8 cellular contexts compared by ENCODE assay signal in genomic region chr1:224380003-224380402, GRCh38. TPM values are rescaled to one million over a fixed set of nuclear protein-coding genes. Genes with fewer than 3 reads are reported as not detected.
DNase-seq lines count a peak whose midpoint lies in the region; ATAC-seq and TF ChIP-seq lines count a peak whose summit lies in the region.

No MANE protein-coding gene starts in this region.

- CTCF ChIA-PET in PC-3 (lab: Charles Lee) = no interaction called here

- 94 to 100% methylated on average over 2 to 4 of the region's 4 CpGs for WGBS in endodermal cell (ENCODE audit: insufficient coverage in 1 of 2, insufficient read length in 1 of 2), 2 experiments

- no peak overlapping the region for H3K4me3 ChIP-seq in endodermal cell (ENCODE audit: low read length)
- H3K4me3 ChIP-seq in PC-3 (ENCODE audit: low read length) = no peak overlapping the region

- H4K20me1 ChIP-seq in PC-3 (ENCODE audit: low read length) = no peaks in the 10 kb centered on the region

- H3K27ac ChIP-seq in endodermal cell (ENCODE audit: low read depth, low read length) (no peak overlapping the region), PC-3 (ENCODE audit: low read length) (no peak overlapping the region)

- DNase-seq in T-helper 1 cell (peak in 4 of 5 donors; percentile 14 to 78 (median 26)), endodermal cell (no peak), 8988T (no peak), NCI-H446 treated with DMSO at 0.1 percent for 48 hours (lab: John Stamatoyannopoulos, UW) (no peak), inferior parietal cortex (ENCODE audit: extremely low spot score) (no peak), PC-3 (no peak)

- no peaks in the 10 kb centered on the region for H3K4me1 Mint-ChIP-seq in endodermal cell

- POLR2A ChIA-PET in PC-3 (lab: Charles Lee; ENCODE audit: unreplicated experiment) = interaction anchor here (0.5 kb wide), 1 partner anchor 41 kb away, joined by 5 read pairs; no protein-coding TSS in a partner anchor

- H3K9me3 Mint-ChIP-seq in endodermal cell = no peaks in the 10 kb centered on the region

- no peaks in the 10 kb centered on the region for H3K27me3 ChIP-seq in endodermal cell (ENCODE audit: control insufficient read depth, insufficient read depth, low read length, poor library complexity, severe bottlenecking)
- H3K27me3 ChIP-seq in PC-3 (ENCODE audit: low read length) = no peaks in the 10 kb centered on the region

- no peak overlapping the region for H2AFZ ChIP-seq in PC-3 (ENCODE audit: low read length)

- H3F3A ChIP-seq in PC-3 (ENCODE audit: low read length, unreplicated experiment) = no peaks in the 10 kb centered on the region

- TF ChIP-seq CTCF in endodermal cell (conservative IDR thresholded peaks at IDR 0.05) (no peak), PC-3 (conservative IDR thresholded peaks at IDR 0.05; ENCODE audit: low read depth, low read length) (no peak)

- no peaks in the 10 kb centered on the region for H3K4me1 ChIP-seq in endodermal cell (ENCODE audit: control insufficient read depth, insufficient read depth, low read length)
- peaks cover 18% of the 10 kb centered on the region for H3K4me1 ChIP-seq in PC-3 (ENCODE audit: insufficient read depth, low read length)

- H3K9me3 ChIP-seq in endodermal cell (ENCODE audit: control insufficient read depth, low read length) (no peaks in the 10 kb centered on the region), PC-3 (ENCODE audit: low read length) (no peaks in the 10 kb centered on the region)

- H3K9ac ChIP-seq in endodermal cell (ENCODE audit: extremely low read depth, low read length, poor library complexity, severe bottlenecking) = no peak overlapping the region
- no peak overlapping the region for H3K9ac ChIP-seq in PC-3 (ENCODE audit: low read length)

- peak overlapping the region; percentile 64 for H3K27ac Mint-ChIP-seq in endodermal cell

- no peaks in the 10 kb centered on the region for H3K9me2 ChIP-seq in PC-3 (replicated peaks; ENCODE audit: low read length)

- H3K36me3 Mint-ChIP-seq in endodermal cell (ENCODE audit: low read depth) = peaks cover 31% of the 10 kb centered on the region

- no peak overlapping the region for H3K4me2 ChIP-seq in PC-3 (ENCODE audit: low read length)

- no peak overlapping the region for H3K4me3 Mint-ChIP-seq in endodermal cell

- H3K27me3 Mint-ChIP-seq in endodermal cell (ENCODE audit: insufficient read depth) = no peaks in the 10 kb centered on the region

- intact Hi-C loops in PC-3 (cut with micrococcal nuclease) = loop anchor here (5.0 kb wide), 1 partner anchor 77 kb away; no protein-coding TSS in a partner anchor

- ATAC-seq in GM18861 (IDR thresholded peaks at IDR 0.05; ENCODE audit: unreplicated experiment) (peak; percentile 50), HG02884 (IDR thresholded peaks at IDR 0.05; ENCODE audit: unreplicated experiment) (peak; percentile 61), PC-3 (no peak)

- peaks cover 39% of the 10 kb centered on the region for H3K36me3 ChIP-seq in endodermal cell (ENCODE audit: control insufficient read depth, insufficient read depth, low read length)
- peaks cover 31% of the 10 kb centered on the region; the same call in 1 of the 2 replicates for H3K36me3 ChIP-seq in PC-3 (ENCODE audit: low read depth, low read length)

- H3K79me2 ChIP-seq in PC-3 (ENCODE audit: low read length) = no peaks in the 10 kb centered on the region

- BruUV-seq in PC-3 (replicated peaks; lab: Mats Ljungman, UMichigan) = no TSS peak

RNA-seq across cellular contexts. Expression of gene CNIH4, which starts 23.3 kb away (rescaled TPM):
- 10 to 100 TPM; 63.7 to 67.8 TPM for total RNA-seq in endodermal cell
- polyA plus RNA-seq in endodermal cell (2013, experiment 1 of 2) = 98.9 TPM
- polyA plus RNA-seq in endodermal cell (2013, experiment 2 of 2) = 92.8 TPM
- total RNA-seq in PC-3 (2014; rRNA removed) = 49.2 and 89.9 TPM in 2 replicates

RNA-seq across cellular contexts. Expression of gene NVL, which starts 50.0 kb away (rescaled TPM):
- total RNA-seq in endodermal cell = 10 to 100 TPM; 42.4 TPM
- 41.4 TPM for polyA plus RNA-seq in endodermal cell (2013, experiment 1 of 2)
- 40.3 TPM for polyA plus RNA-seq in endodermal cell (2013, experiment 2 of 2)
- 26.6 and 37.1 TPM in 2 replicates for total RNA-seq in PC-3 (2014; rRNA removed)

RNA-seq across cellular contexts. Expression of gene WDR26, which starts 54.6 kb away (rescaled TPM):
- total RNA-seq in endodermal cell (10 to 100 TPM; 75.9 to 79.0 TPM), PC-3 (2014; rRNA removed) (40.7 and 45.2 TPM in 2 replicates)
- polyA plus RNA-seq in endodermal cell (2013, experiment 1 of 2) = 52.8 TPM
- 50.1 TPM for polyA plus RNA-seq in endodermal cell (2013, experiment 2 of 2)

Comparison
In these comparisons a context has a peak if more than half of its experiments do, and no peak if none do; other contexts are left out.
1. DNase-seq: peak in T-helper 1 cell (4 of 5); none in endodermal cell (single experiment), 8988T (single experiment), NCI-H446 treated with DMSO at 0.1 percent for 48 hours (single experiment), inferior parietal cortex (single experiment) and PC-3 (single experiment).